29 cellular contexts compared by ENCODE assay signal in genomic region chr4:6924361-6924779, GRCh38. TPM values are rescaled to one million over a fixed set of nuclear protein-coding genes. Genes with fewer than 3 reads are reported as not detected.
DNase-seq lines count a peak whose midpoint lies in the region; ATAC-seq and TF ChIP-seq lines count a peak whose summit lies in the region.
"Had no signal": no experiment of that assay in that cellular context is flagged by ENCODE, and none has a peak within 500 bp of the region (broad histone marks: within the 10 kb centered on the region; RNA-seq: fewer than 3 reads in every experiment).

No MANE protein-coding gene starts in this region.

- no TSS peak for BruUV-seq in MCF 10A (replicated peaks; lab: Mats Ljungman, UMichigan)

- CTCF ChIA-PET in MCF 10A (lab: Yijun Ruan, JAX), result no interaction called here

- TF ChIP-seq CTCF in gastroesophageal sphincter (IDR thresholded peaks at IDR 0.05), result no peak
- no peak for TF ChIP-seq CTCF in omental fat pad (IDR thresholded peaks at IDR 0.05)
- no peak for TF ChIP-seq CTCF in MCF 10A (IDR thresholded peaks at IDR 0.05; ENCODE audit: unreplicated experiment)
- no peak for TF ChIP-seq CTCF in mucosa of descending colon (IDR thresholded peaks at IDR 0.05)

- DNase-seq in stimulated activated naive CD8-positive, alpha-beta T cell treated with anti-CD3 and anti-CD28 coated beads, Interleukin-15, amount 100 ng/mL, for 72 hours, result no peak
- DNase-seq in stimulated activated naive CD8-positive, alpha-beta T cell treated with anti-CD3 and anti-CD28 coated beads, Interleukin-15, Interleukin-2, amounts not matched to agents 100 U/mL and 50 U/mL, for 24 hours, result no peak
- DNase-seq in omental fat pad (ENCODE audit: low spot score) (no peak), MCF 10A (ENCODE audit: unreplicated experiment) (no peak), mucosa of descending colon (no peak)
- no peak for DNase-seq in stimulated activated CD4-positive, alpha-beta T cell treated with anti-CD3 and anti-CD28 coated beads, Interleukin-4, amount 100 ng/mL, for 1 hour
- DNase-seq: activated CD4-positive, alpha-beta T cell treated with anti-CD3 and anti-CD28 coated beads, Interleukin-2, amount 50 U/mL, for 1 hour; activated naive CD8-positive, alpha-beta T cell treated with anti-CD3 and anti-CD28 coated beads for 36 hours; cerebellar nuclear complex; DMS 273 treated with DMSO at 0.1 percent for 48 hours; head of caudate nucleus; left cardiac atrium; NCI-H1092 treated with DMSO at 0.1 percent for 48 hours; NCI-H2029; NCI-H2227 treated with DMSO at 0.1 percent for 48 hours; NCI-H69; RPMI8226; SK-N-SH; stimulated activated CD4-positive, alpha-beta T cell treated with anti-CD3 and anti-CD28 coated beads, Interleukin-1b, Interleukin-23, amount 100 ng/mL, for 48 hours; uterus had no signal

- intact Hi-C loops in MCF 10A (cut with micrococcal nuclease) (no loop called here), mucosa of descending colon (cut with DNase I, micrococcal nuclease) (no loop called here)

- POLR2A ChIA-PET in MCF 10A (lab: Yijun Ruan, JAX), result interaction anchor here (0.6 kb wide), 1 partner anchor 13 kb away, joined by 5 read pairs; no protein-coding TSS in a partner anchor

- no peak for TF ChIP-seq EP300 in gastroesophageal sphincter (IDR thresholded peaks at IDR 0.05)

- H3K9me3 Mint-ChIP-seq in stimulated activated naive CD8-positive, alpha-beta T cell treated with anti-CD3 and anti-CD28 coated beads, Interleukin-15, amount 100 ng/mL, for 72 hours, result no peaks in the 10 kb centered on the region
- H3K9me3 Mint-ChIP-seq in MCF 10A (ENCODE audit: unreplicated experiment), result no peaks in the 10 kb centered on the region
- H3K9me3 Mint-ChIP-seq: activated naive CD8-positive, alpha-beta T cell treated with anti-CD3 and anti-CD28 coated beads for 36 hours; activated T-helper 1 cell treated with anti-CD3 and anti-CD28 coated beads, Interleukin-12 subunit alpha, Interleukin-12 subunit beta, Interleukin-2, Interleukin-4 antibody, amounts not matched to agents 30 ng/mL and 10 ng/mL and 1 ng/mL, durations not matched to agents 14 hours and 24 hours and 36 hours; GM23338; mesothelial cell of epicardium; nephron had no signal

- H3K4me3 ChIP-seq in gastroesophageal sphincter, result no peak overlapping the region
- no peak overlapping the region for H3K4me3 ChIP-seq in mucosa of descending colon
- H3K4me3 ChIP-seq: GM23338, skin epidermis, uterus had no signal

- TF ChIP-seq POLR2A in gastroesophageal sphincter (IDR thresholded peaks at IDR 0.05), result no peak

- H3K27ac Mint-ChIP-seq in stimulated activated naive CD8-positive, alpha-beta T cell treated with anti-CD3 and anti-CD28 coated beads, Interleukin-15, amount 100 ng/mL, for 72 hours, result no peak overlapping the region
- H3K27ac Mint-ChIP-seq in MCF 10A (ENCODE audit: low read depth, unreplicated experiment), result no peak overlapping the region
- H3K27ac Mint-ChIP-seq: activated naive CD8-positive, alpha-beta T cell treated with anti-CD3 and anti-CD28 coated beads for 36 hours; GM23338; mesothelial cell of epicardium; nephron had no signal

- peaks cover 43% of the 10 kb centered on the region for H3K36me3 Mint-ChIP-seq in MCF 10A (ENCODE audit: insufficient read depth, unreplicated experiment)

- peaks cover 0 to 46% (median 0%) of the 10 kb centered on the region in 3 donors for H3K4me1 ChIP-seq in gastroesophageal sphincter
- H3K4me1 ChIP-seq in mucosa of descending colon (ENCODE audit: low read depth), result peaks cover 47% of the 10 kb centered on the region

- no peak overlapping the region for H3K4me3 Mint-ChIP-seq in stimulated activated naive CD8-positive, alpha-beta T cell treated with anti-CD3 and anti-CD28 coated beads, Interleukin-15, amount 100 ng/mL, for 72 hours
- H3K4me3 Mint-ChIP-seq in MCF 10A (ENCODE audit: unreplicated experiment), result no peak overlapping the region
- H3K4me3 Mint-ChIP-seq: activated naive CD8-positive, alpha-beta T cell treated with anti-CD3 and anti-CD28 coated beads for 36 hours; activated T-helper 1 cell treated with anti-CD3 and anti-CD28 coated beads, Interleukin-12 subunit alpha, Interleukin-12 subunit beta, Interleukin-2, Interleukin-4 antibody, amounts not matched to agents 30 ng/mL and 10 ng/mL and 1 ng/mL, durations not matched to agents 14 hours and 24 hours and 36 hours; GM23338; mesothelial cell of epicardium; nephron had no signal

- no peaks in the 10 kb centered on the region for H3K27me3 ChIP-seq in gastroesophageal sphincter
- H3K27me3 ChIP-seq: uterus had no signal

- H3K4me1 Mint-ChIP-seq in stimulated activated naive CD8-positive, alpha-beta T cell treated with anti-CD3 and anti-CD28 coated beads, Interleukin-15, amount 100 ng/mL, for 72 hours, result peaks cover 81% of the 10 kb centered on the region
- H3K4me1 Mint-ChIP-seq in MCF 10A (ENCODE audit: insufficient read depth, unreplicated experiment), result no peaks in the 10 kb centered on the region

- peak overlapping the region in 3 of 4 donors; percentile 11 to 49 (median 14) for H3K27ac ChIP-seq in gastroesophageal sphincter
- H3K27ac ChIP-seq: C4-2B, uterus, VCaP had no signal

- WGBS in gastroesophageal sphincter (ENCODE audit: low coverage in 1 of 2), 2 donors, result 70% methylated on average over 4 of the region's 12 CpGs; no CpG with 5 or more reads in 1 of the 2 donors

- H3K36me3 ChIP-seq in gastroesophageal sphincter (peaks cover 0 to 32% of the 10 kb centered on the region in 2 donors), mucosa of descending colon (ENCODE audit: low read depth) (peaks cover 6% of the 10 kb centered on the region)
- H3K36me3 ChIP-seq: uterus had no signal

- ATAC-seq in stimulated activated naive CD8-positive, alpha-beta T cell treated with anti-CD3 and anti-CD28 coated beads, Interleukin-15, amount 100 ng/mL, for 72 hours, result peak; percentile 16
- ATAC-seq in stimulated activated naive CD8-positive, alpha-beta T cell treated with anti-CD3 and anti-CD28 coated beads, Interleukin-15, Interleukin-2, amounts not matched to agents 100 U/mL and 50 U/mL, for 24 hours, result no peak
- no peak for ATAC-seq in gastroesophageal sphincter
- ATAC-seq in omental fat pad (ENCODE audit: low FRiP score), result peak; percentile 6
- no peak for ATAC-seq in GM21786 (IDR thresholded peaks at IDR 0.05; ENCODE audit: unreplicated experiment)
- ATAC-seq in mucosa of descending colon, result no peak
- ATAC-seq: GM23338 had no signal

- no peaks in the 10 kb centered on the region for H3K27me3 Mint-ChIP-seq in stimulated activated naive CD8-positive, alpha-beta T cell treated with anti-CD3 and anti-CD28 coated beads, Interleukin-15, amount 100 ng/mL, for 72 hours
- H3K27me3 Mint-ChIP-seq in MCF 10A (ENCODE audit: insufficient read depth, unreplicated experiment), result no peaks in the 10 kb centered on the region
- H3K27me3 Mint-ChIP-seq: activated naive CD8-positive, alpha-beta T cell treated with anti-CD3 and anti-CD28 coated beads for 36 hours had no signal

- H3K9me3 ChIP-seq in gastroesophageal sphincter, result no peaks in the 10 kb centered on the region
- no peaks in the 10 kb centered on the region for H3K9me3 ChIP-seq in mucosa of descending colon
- H3K9me3 ChIP-seq: SK-N-SH, uterus had no signal

RNA-seq across cellular contexts. Expression of gene TBC1D14, which starts 14.7 kb away (rescaled TPM):
- total RNA-seq in gastroesophageal sphincter, result 10 to 100 TPM; 42.5 to 54.2 (median 45.0) TPM
- total RNA-seq in omental fat pad, result 10 to 100 TPM; 38.0 to 58.2 (median 56.8) TPM
- total RNA-seq in MCF 10A (2022), result 52.6 and 55.1 TPM in 2 replicates
- total RNA-seq in mucosa of descending colon, result 10 to 100 TPM; 51.8 to 70.8 (median 56.2) TPM

Comparison
In these comparisons a context has a peak if more than half of its experiments do, and no peak if none do; other contexts are left out.
1. ATAC-seq: peak in stimulated activated naive CD8-positive, alpha-beta T cell treated with anti-CD3 and anti-CD28 coated beads, Interleukin-15, amount 100 ng/mL, for 72 hours (single experiment) and omental fat pad (single experiment); none in stimulated activated naive CD8-positive, alpha-beta T cell treated with anti-CD3 and anti-CD28 coated beads, Interleukin-15, Interleukin-2, amounts not matched to agents 100 U/mL and 50 U/mL, for 24 hours (single experiment), gastroesophageal sphincter (single experiment), GM21786 (single experiment) and mucosa of descending colon (single experiment).